Comparison of ENCODE assay signal across 9 cellular contexts in genomic region chr2:225668606-225669266, GRCh38.
DNase-seq lines count a peak whose midpoint lies in the region; ATAC-seq and TF ChIP-seq lines count a peak whose summit lies in the region.
"Had no signal": no experiment of that assay in that cellular context is flagged by ENCODE, and none has a peak within 500 bp of the region (broad histone marks: within the 10 kb centered on the region; RNA-seq: fewer than 3 reads in every experiment).

No MANE protein-coding gene starts in this region.

- no peaks in the 10 kb centered on the region for H3K9me3 Mint-ChIP-seq in activated T-helper 17 cell treated with anti-CD3 and anti-CD28 coated beads, Interleukin-2, amount 50 U/mL, for 72 hours

- no peak overlapping the region for H3K27ac Mint-ChIP-seq in activated T-helper 17 cell treated with anti-CD3 and anti-CD28 coated beads, Interleukin-2, amount 50 U/mL, for 72 hours

- H3K36me3 Mint-ChIP-seq in activated T-helper 17 cell treated with anti-CD3 and anti-CD28 coated beads, Interleukin-2, amount 50 U/mL, for 72 hours (ENCODE audit: low read depth) = no peaks in the 10 kb centered on the region

- no peaks in the 10 kb centered on the region for H3K4me1 Mint-ChIP-seq in activated T-helper 17 cell treated with anti-CD3 and anti-CD28 coated beads, Interleukin-2, amount 50 U/mL, for 72 hours

- ATAC-seq in GM19351 (IDR thresholded peaks at IDR 0.05; ENCODE audit: unreplicated experiment) (peak; percentile 87), HG03139 (IDR thresholded peaks at IDR 0.05; ENCODE audit: unreplicated experiment) (peak; percentile 84)
- ATAC-seq in activated T-helper 17 cell treated with anti-CD3 and anti-CD28 coated beads, Interleukin-2, amount 50 U/mL, for 72 hours (replicated peaks) = peak; percentile 62

- H3K9me3 ChIP-seq in right atrium auricular region = no peaks in the 10 kb centered on the region
- H3K9me3 ChIP-seq: BLaER1 had no signal

- H3K27ac ChIP-seq in right atrium auricular region = no peak overlapping the region
- H3K27ac ChIP-seq: BLaER1 had no signal

- DNase-seq in NCI-H1092 treated with DMSO at 0.1 percent for 48 hours (lab: John Stamatoyannopoulos, UW) (peak; percentile 37), NCI-H1092 (lab: John Stamatoyannopoulos, UW) (no peak), NCI-H2196 treated with DMSO at 0.1 percent for 48 hours (lab: John Stamatoyannopoulos, UW; ENCODE audit: unreplicated experiment) (peak; percentile 12), right atrium auricular region (ENCODE audit: low spot score) (no peak), smooth muscle cell of the brain vasculature (ENCODE audit: low read depth, low spot score) (peak; percentile 33)

- H3K36me3 ChIP-seq in right atrium auricular region = no peaks in the 10 kb centered on the region
- H3K36me3 ChIP-seq: BLaER1 had no signal

- no peak overlapping the region for H3K4me3 ChIP-seq in right atrium auricular region
- H3K4me3 ChIP-seq: BLaER1 had no signal

- H3K27me3 Mint-ChIP-seq in activated T-helper 17 cell treated with anti-CD3 and anti-CD28 coated beads, Interleukin-2, amount 50 U/mL, for 72 hours = peaks cover 13% of the 10 kb centered on the region

- H3K27me3 ChIP-seq in right atrium auricular region = no peaks in the 10 kb centered on the region
- H3K27me3 ChIP-seq: BLaER1 had no signal

- H3K4me1 ChIP-seq in right atrium auricular region = no peaks in the 10 kb centered on the region
- H3K4me1 ChIP-seq: BLaER1 had no signal

- no peak overlapping the region for H3K4me3 Mint-ChIP-seq in activated T-helper 17 cell treated with anti-CD3 and anti-CD28 coated beads, Interleukin-2, amount 50 U/mL, for 72 hours

- TF ChIP-seq CTCF in right atrium auricular region (IDR thresholded peaks at IDR 0.05) = peak; percentile 36 to 67

Comparison
In these comparisons a context has a peak if more than half of its experiments do, and no peak if none do; other contexts are left out.
1. DNase-seq: peak in NCI-H1092 treated with DMSO at 0.1 percent for 48 hours (single experiment), NCI-H2196 treated with DMSO at 0.1 percent for 48 hours (single experiment) and smooth muscle cell of the brain vasculature (single experiment); none in NCI-H1092 (single experiment) and right atrium auricular region (single experiment).
2. Peak in every context shown above with its lines, with median percentiles within 50 percentile points of each other: ATAC-seq.